In the genomic region with DNA sequence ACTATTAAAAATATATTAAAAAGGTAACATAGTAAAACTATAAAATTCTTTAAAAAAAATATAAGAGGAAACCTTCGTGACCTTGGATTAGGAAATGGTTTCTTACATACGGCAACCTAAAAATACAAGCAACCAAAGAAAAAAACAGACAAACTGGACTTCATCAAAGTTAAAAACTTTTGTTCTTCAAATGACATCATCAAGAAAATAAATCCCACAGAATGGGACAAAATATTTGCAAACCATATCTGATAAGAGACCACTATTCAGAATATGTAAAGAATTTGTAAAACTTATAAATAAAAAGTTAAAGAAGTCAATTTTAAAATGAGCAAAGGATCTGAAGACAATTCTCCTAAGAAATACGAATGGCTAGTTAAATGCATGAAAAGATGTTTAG, we compare ENCODE assay signal across 25 cellular contexts.
DNase-seq lines count a peak whose midpoint lies in the region; ATAC-seq, FAIRE-seq and TF ChIP-seq lines count a peak whose summit lies in the region.
"Had no signal": no experiment of that assay in that cellular context is flagged by ENCODE, and none has a peak within 500 bp of the region (broad histone marks: within the 10 kb centered on the region; RNA-seq: fewer than 3 reads in every experiment).

No MANE protein-coding gene starts in this region.

- no peak overlapping the region for H3K4me3 ChIP-seq in HepG2 (replicated peaks in 1 of 3; ENCODE audit: insufficient read depth in 1 of 3, low read depth in 2 of 3, low read length in 3 of 3)
- H3K4me3 ChIP-seq in right lobe of liver: no peak overlapping the region
- no peak overlapping the region for H3K4me3 ChIP-seq in astrocyte (ENCODE audit: insufficient read depth, low read depth, low read length)
- H3K4me3 ChIP-seq in fibroblast of the aortic adventitia (ENCODE audit: low read depth, low read length): no peak overlapping the region
- H3K4me3 ChIP-seq in GM23338: no peak overlapping the region
- H3K4me3 ChIP-seq in sigmoid colon: no peak overlapping the region
- H3K4me3 ChIP-seq: A549; BLaER1 treated with 17β-estradiol and CSF1 and Interleukin-3, amounts not matched to agents 10 nM and 100 nM; HAP-1 had no signal

- FAIRE-seq in HepG2 (lab: Jason Lieb, UNC) (no peak), astrocyte (lab: Jason Lieb, UNC) (no peak)
- FAIRE-seq: A549, D721Med, GM12891, H54 had no signal

- H3K4me3 Mint-ChIP-seq in astrocyte (ENCODE audit: unreplicated experiment) (no peak overlapping the region), GM23338 (no peak overlapping the region)
- H3K4me3 Mint-ChIP-seq: CD14-positive monocyte; CD4-positive, alpha-beta T cell; CD8-positive, alpha-beta memory T cell had no signal

- H3K9me2 ChIP-seq in GM23338 (ENCODE audit: insufficient read depth): no peaks in the 10 kb centered on the region

- no peak overlapping the region for H3K4me2 ChIP-seq in HepG2 (ENCODE audit: low read depth, low read length)
- H3K4me2 ChIP-seq in astrocyte (ENCODE audit: low read length): no peak overlapping the region
- H3K4me2 ChIP-seq in GM23338: no peak overlapping the region
- H3K4me2 ChIP-seq: A549; BLaER1 treated with 17β-estradiol and CSF1 and Interleukin-3, amounts not matched to agents 10 nM and 100 nM had no signal

- H3K9me3 ChIP-seq in HepG2 (ENCODE audit: low read length) (no peaks in the 10 kb centered on the region), right lobe of liver (no peaks in the 10 kb centered on the region), astrocyte (ENCODE audit: insufficient read depth, low read depth, low read length) (no peaks in the 10 kb centered on the region), sigmoid colon (no peaks in the 10 kb centered on the region)
- H3K9me3 ChIP-seq: A549; BE2C; BLaER1 treated with 17β-estradiol and CSF1 and Interleukin-3, amounts not matched to agents 10 nM and 100 nM; HAP-1 had no signal

- TF ChIP-seq CTCF in HepG2 (CRISPR knock-in tag; IDR thresholded peaks at IDR 0.05) (no peak), right lobe of liver (IDR thresholded peaks at IDR 0.05) (no peak), astrocyte (IDR thresholded peaks at IDR 0.05; ENCODE audit: insufficient read depth, low read depth, low read length) (no peak), fibroblast of the aortic adventitia (IDR thresholded peaks at IDR 0.05; ENCODE audit: insufficient read depth, low read length) (no peak), GM23338 (conservative IDR thresholded peaks at IDR 0.05; ENCODE audit: low read depth in 2 of 2) (no peak), sigmoid colon (IDR thresholded peaks at IDR 0.05) (no peak)

- no peak overlapping the region for H3K27ac ChIP-seq in HepG2 (ENCODE audit: extremely low read length, insufficient read depth, low read length)
- H3K27ac ChIP-seq in right lobe of liver: no peak overlapping the region
- no peak overlapping the region for H3K27ac ChIP-seq in astrocyte (ENCODE audit: low read depth, low read length)
- no peak overlapping the region for H3K27ac ChIP-seq in GM23338 (ENCODE audit: low read depth)
- H3K27ac ChIP-seq in sigmoid colon: no peak overlapping the region
- H3K27ac ChIP-seq: 22Rv1; A549; BLaER1 treated with 17β-estradiol and CSF1 and Interleukin-3, amounts not matched to agents 10 nM and 100 nM had no signal

- no TSS peak for BruUV-seq in HepG2 (replicated peaks; lab: Mats Ljungman, UMichigan)

- H3K27ac Mint-ChIP-seq in astrocyte (ENCODE audit: unreplicated experiment) (no peak overlapping the region), GM23338 (no peak overlapping the region)
- H3K27ac Mint-ChIP-seq: CD4-positive, alpha-beta T cell had no signal

- no peaks in the 10 kb centered on the region for H3K79me2 ChIP-seq in HepG2 (ENCODE audit: insufficient read depth, low read length)
- H3K79me2 ChIP-seq in astrocyte (ENCODE audit: insufficient read depth, low read length): peaks cover 7% of the 10 kb centered on the region
- peaks cover 6% of the 10 kb centered on the region; the same call in 1 of the 2 replicates for H3K79me2 ChIP-seq in GM23338 (replicated peaks; ENCODE audit: insufficient read depth)

- H3K4me1 ChIP-seq in HepG2 (ENCODE audit: insufficient read depth, low read length) (no peaks in the 10 kb centered on the region), right lobe of liver (no peaks in the 10 kb centered on the region), astrocyte (ENCODE audit: insufficient read depth, low read length) (no peaks in the 10 kb centered on the region), GM23338 (ENCODE audit: insufficient read depth) (0 out of 2 replicates have a peak, but pooled peaks cover 7% of the 10 kb centered on the region), sigmoid colon (no peaks in the 10 kb centered on the region)
- H3K4me1 ChIP-seq: A549, BE2C had no signal

- POLR2A ChIA-PET in HepG2 (lab: Yijun Ruan, JAX): no interaction called here

- no peaks in the 10 kb centered on the region for H3F3A ChIP-seq in GM23338 (replicated peaks; ENCODE audit: low read depth)

- ATAC-seq in HepG2 (no peak), right lobe of liver (no peak), HG02678 (IDR thresholded peaks at IDR 0.05; ENCODE audit: unreplicated experiment) (no peak), GM23338 (no peak)
- ATAC-seq: A549 had no signal

- TF ChIP-seq EP300 in HepG2 (IDR thresholded peaks at IDR 0.05; ENCODE audit: low read depth in 2 of 2, low read length in 2 of 2) (no peak), HepG2 (CRISPR knock-in tag; IDR thresholded peaks at IDR 0.05; ENCODE audit: borderline replicate concordance) (no peak), sigmoid colon (IDR thresholded peaks at IDR 0.05) (no peak)

- no peak for TF ChIP-seq POLR2A in HepG2 (IDR thresholded peaks at IDR 0.05; ENCODE audit: insufficient read depth in 1 of 2, low read depth in 2 of 2, low read length in 2 of 2)
- TF ChIP-seq POLR2A in right lobe of liver (IDR thresholded peaks at IDR 0.05): no peak
- TF ChIP-seq POLR2A in sigmoid colon (IDR thresholded peaks at IDR 0.05): no peak

- H3K4me1 Mint-ChIP-seq in astrocyte (ENCODE audit: low read depth, unreplicated experiment): peaks cover 2% of the 10 kb centered on the region
- peaks cover 6% of the 10 kb centered on the region for H3K4me1 Mint-ChIP-seq in GM23338

- no peak overlapping the region for H2AFZ ChIP-seq in HepG2 (ENCODE audit: low read length)
- H2AFZ ChIP-seq in astrocyte (ENCODE audit: low read depth, low read length): no peak overlapping the region
- no peak overlapping the region for H2AFZ ChIP-seq in GM23338

- H3K9ac ChIP-seq in HepG2 (ENCODE audit: insufficient read depth, low read depth, low read length): no peak overlapping the region
- H3K9ac ChIP-seq in astrocyte (ENCODE audit: low read length): no peak overlapping the region
- H3K9ac ChIP-seq: BLaER1 treated with 17β-estradiol and CSF1 and Interleukin-3, amounts not matched to agents 10 nM and 100 nM had no signal

- in situ Hi-C loops in HepG2 (cut with HindIII; ENCODE audit: extremely low pct_ligation_motif_present, low pct_unique_long_range_greater_than_20kb): loop anchor here (25.0 kb wide), 1 partner anchor 478 kb away; no protein-coding TSS in a partner anchor

- H3K27me3 ChIP-seq in HepG2 (ENCODE audit: control insufficient read depth in 1 of 2, insufficient read depth in 2 of 2, low read length in 2 of 2) (no peaks in the 10 kb centered on the region), right lobe of liver (no peaks in the 10 kb centered on the region), astrocyte (ENCODE audit: insufficient read depth, low read length) (no peaks in the 10 kb centered on the region), GM23338 (ENCODE audit: insufficient read depth) (no peaks in the 10 kb centered on the region), sigmoid colon (no peaks in the 10 kb centered on the region)
- H3K27me3 ChIP-seq: BE2C; BLaER1 treated with 17β-estradiol and CSF1 and Interleukin-3, amounts not matched to agents 10 nM and 100 nM had no signal

- intact Hi-C loops in HepG2 (cut with micrococcal nuclease; ENCODE audit: unreplicated experiment): no loop called here
- intact Hi-C loops in right lobe of liver (cut with DNase I): no loop called here
- intact Hi-C loops in sigmoid colon (cut with DNase I): no loop called here

- H3K36me3 Mint-ChIP-seq in astrocyte (ENCODE audit: low read depth, unreplicated experiment) (peaks cover 4% of the 10 kb centered on the region), GM23338 (ENCODE audit: low read depth) (no peaks in the 10 kb centered on the region)

- CTCF ChIA-PET in HepG2 (lab: Yijun Ruan, JAX; ENCODE audit: low intra/inter-chr PET ratio, low total read pairs): no interaction called here

- TF ChIP-seq RAD21 in HepG2 (CRISPR knock-in tag; IDR thresholded peaks at IDR 0.05): no peak

- no peaks in the 10 kb centered on the region for H3K36me3 ChIP-seq in HepG2 (replicated peaks in 1 of 2; ENCODE audit: control insufficient read depth in 1 of 2, insufficient read depth in 2 of 2, low read length in 2 of 2)
- H3K36me3 ChIP-seq in right lobe of liver: no peaks in the 10 kb centered on the region
- H3K36me3 ChIP-seq in astrocyte (ENCODE audit: insufficient read depth, low read length): no peaks in the 10 kb centered on the region
- no peaks in the 10 kb centered on the region for H3K36me3 ChIP-seq in GM23338 (ENCODE audit: insufficient read depth)
- no peaks in the 10 kb centered on the region for H3K36me3 ChIP-seq in sigmoid colon
- H3K36me3 ChIP-seq: BE2C, HAP-1 had no signal

- 97% methylated on average over 3 of the region's 3 CpGs for WGBS in HepG2 (ENCODE audit: low lambda C conversion rate)
- 89% methylated on average over 3 of the region's 3 CpGs for WGBS in right lobe of liver (ENCODE audit: insufficient coverage, low coverage, low lambda C conversion rate, missing lambda C conversion rate)
- 95% methylated on average over 3 of the region's 3 CpGs for WGBS in sigmoid colon, 2 donors

- H3K27me3 Mint-ChIP-seq in astrocyte (ENCODE audit: low read depth, unreplicated experiment) (no peaks in the 10 kb centered on the region), GM23338 (ENCODE audit: insufficient read depth, low read depth, poor library complexity) (peaks cover 3% of the 10 kb centered on the region)
- H3K27me3 Mint-ChIP-seq: CD4-positive, alpha-beta T cell; CD8-positive, alpha-beta memory T cell had no signal

- no peaks in the 10 kb centered on the region for H3K9me3 Mint-ChIP-seq in astrocyte (ENCODE audit: unreplicated experiment)
- H3K9me3 Mint-ChIP-seq in GM23338: no peaks in the 10 kb centered on the region
- H3K9me3 Mint-ChIP-seq: CD14-positive monocyte; CD4-positive, alpha-beta T cell; CD8-positive, alpha-beta memory T cell had no signal

- DNase-seq in HepG2 (ENCODE audit: low spot score) (no peak), right lobe of liver (no peak), astrocyte (ENCODE audit: low read depth) (peak; percentile 4), fibroblast of the aortic adventitia (ENCODE audit: low read depth) (peak; percentile 18), GM23338 (ENCODE audit: low spot score) (no peak), sigmoid colon (no peak)
- no peak for DNase-seq in activated T-cell treated with anti-CD3 and anti-CD28 coated beads, Interleukin-2, amount 50 U/mL, for 1 hour
- DNase-seq: ACHN; AML-193; BE2C; CD4-positive, alpha-beta T cell; CD8-positive, alpha-beta memory T cell; DMS 273 treated with DMSO at 0.1 percent for 48 hours; DMS79; GF-D8; GOT3 had no signal

- H4K20me1 ChIP-seq in HepG2 (ENCODE audit: insufficient read depth, low read length): no peaks in the 10 kb centered on the region
- peaks cover 3% of the 10 kb centered on the region for H4K20me1 ChIP-seq in astrocyte (ENCODE audit: insufficient read depth, low read length)
- no peaks in the 10 kb centered on the region; the same call in none of the 2 replicates for H4K20me1 ChIP-seq in GM23338 (replicated peaks; ENCODE audit: insufficient read depth)

Comparison
In these comparisons a context has a peak if more than half of its experiments do, and no peak if none do; other contexts are left out.
1. DNase-seq: peak in astrocyte (single experiment) and fibroblast of the aortic adventitia (single experiment); none in HepG2 (single experiment), right lobe of liver (0 of 3), activated T-cell treated with anti-CD3 and anti-CD28 coated beads, Interleukin-2, amount 50 U/mL, for 1 hour (single experiment), GM23338 (single experiment) and sigmoid colon (single experiment).